17 cellular contexts compared by ENCODE assay signal in the genomic region with DNA sequence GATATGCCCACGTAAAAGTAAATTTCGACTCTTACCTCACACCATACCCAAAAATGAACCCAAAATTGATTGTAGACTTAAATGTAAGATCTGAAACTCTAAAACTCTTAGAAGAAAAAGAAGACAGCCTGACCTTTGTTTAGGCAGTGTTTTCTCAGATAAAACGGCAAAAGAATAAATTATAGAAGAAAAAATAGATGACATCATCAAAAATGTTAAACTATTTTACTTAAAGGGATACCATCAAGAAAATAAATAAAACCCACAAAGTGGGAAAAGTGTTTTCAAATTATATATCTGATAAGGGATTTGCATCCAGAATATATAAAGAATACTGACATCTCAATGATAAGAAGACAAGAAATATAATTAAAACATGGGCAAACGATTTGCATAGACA.
DNase-seq lines count a peak whose midpoint lies in the region; ATAC-seq, FAIRE-seq and TF ChIP-seq lines count a peak whose summit lies in the region.
"Had no signal": no experiment of that assay in that cellular context is flagged by ENCODE, and none has a peak within 500 bp of the region (broad histone marks: within the 10 kb centered on the region; RNA-seq: fewer than 3 reads in every experiment).

No MANE protein-coding gene starts in this region.

- no peak overlapping the region for H2BK20ac ChIP-seq in IMR-90 (ENCODE audit: low read depth, low read length)

- RAD21 ChIA-PET in HCT116 (lab: Charles Lee; ENCODE audit: low non-redundant PET in 1 of 2, low total read pairs in 2 of 2, uncharacterized antibody in 2 of 2, unreplicated experiment in 2 of 2), result no interaction called here

- H3K14ac ChIP-seq in IMR-90 (replicated peaks; ENCODE audit: low read depth, low read length), result no peak overlapping the region

- in situ Hi-C loops in IMR-90 (cut with MboI; ENCODE audit: low sequenced_read_pairs) (no loop called here), K562 (cut with MboI) (no loop called here)

- H2BK120ac ChIP-seq in IMR-90 (ENCODE audit: low read depth, low read length), result no peak overlapping the region

- intact Hi-C loops in HCT116 (cut with micrococcal nuclease) (no loop called here), IMR-90 (cut with micrococcal nuclease) (no loop called here), K562 (cut with micrococcal nuclease) (no loop called here)

- H3K36me3 Mint-ChIP-seq in mesothelial cell of epicardium, result no peaks in the 10 kb centered on the region
- H3K36me3 Mint-ChIP-seq: IgD-negative memory B cell had no signal

- H3K79me1 ChIP-seq in IMR-90 (ENCODE audit: low read depth in 1 of 2, low read length in 2 of 2), result no peaks in the 10 kb centered on the region

- no peaks in the 10 kb centered on the region for H3K9me3 Mint-ChIP-seq in mesothelial cell of epicardium
- H3K9me3 Mint-ChIP-seq: H9 had no signal

- H4K5ac ChIP-seq in IMR-90 (ENCODE audit: low read depth, low read length), result no peak overlapping the region

- dilution Hi-C loops in IMR-90 (cut with HindIII; ENCODE audit: low sequenced_read_pairs, unreplicated experiment), result no loop called here

- H3K4me1 ChIP-seq in HCT116 (ENCODE audit: control insufficient read depth in 1 of 2, insufficient read depth in 2 of 2, low read length in 2 of 2), result peaks cover 0 to 6% of the 10 kb centered on the region in 2 experiments; a peak in 1 of 4 replicates
- H3K4me1 ChIP-seq in IMR-90 (ENCODE audit: control insufficient read depth, insufficient read depth, low read length), result no peaks in the 10 kb centered on the region
- no peaks in the 10 kb centered on the region for H3K4me1 ChIP-seq in K562 (replicated peaks in 1 of 2; ENCODE audit: control insufficient read depth in 2 of 2, insufficient read depth in 2 of 2, low read length in 2 of 2)

- H2BK5ac ChIP-seq in IMR-90 (ENCODE audit: low read depth, low read length, poor library complexity, severe bottlenecking), result no peak overlapping the region

- H3K36me3 ChIP-seq in HCT116 (ENCODE audit: control insufficient read depth in 1 of 2, insufficient read depth in 2 of 2, low read length in 2 of 2) (no peaks in the 10 kb centered on the region), IMR-90 (ENCODE audit: control insufficient read depth, insufficient read depth, low read length) (no peaks in the 10 kb centered on the region), K562 (ENCODE audit: control insufficient read depth, insufficient read depth, low read length) (no peaks in the 10 kb centered on the region)

- TF ChIP-seq POLR2A in HCT116 (IDR thresholded peaks at IDR 0.05; ENCODE audit: borderline replicate concordance, extremely low read depth, insufficient read depth, insufficient read length), result no peak
- no peak for TF ChIP-seq POLR2A in IMR-90 (IDR thresholded peaks at IDR 0.05; ENCODE audit: low read depth, low read length)
- TF ChIP-seq POLR2A in K562 (conservative IDR thresholded peaks at IDR 0.05), result no peak

- DNase-seq in HCT116 (ENCODE audit: low read depth, low spot score) (no peak), IMR-90 (no peak), K562 (ENCODE audit: extremely low read depth in 1 of 4, low spot score in 3 of 4) (no peak), mesothelial cell of epicardium (ENCODE audit: low spot score in 2 of 2, unreplicated experiment in 2 of 2) (no peak), islet precursor cell (no peak)
- DNase-seq: AML-193; CD4-positive, alpha-beta T cell; DMS79 treated with DMSO at 0.1 percent for 48 hours; GF-D8; H9; KG1 had no signal

- H3K9me2 ChIP-seq in HCT116 (ENCODE audit: insufficient read depth), result no peaks in the 10 kb centered on the region; the same call in 1 of the 2 replicates

- no peak overlapping the region for H3K23ac ChIP-seq in IMR-90 (ENCODE audit: low read depth, low read length)

- no peak overlapping the region for H2AFZ ChIP-seq in HCT116 (ENCODE audit: low read depth, low read length, poor library complexity, severe bottlenecking)
- H2AFZ ChIP-seq in IMR-90 (replicated peaks; ENCODE audit: low read length, poor library complexity), result no peak overlapping the region
- H2AFZ ChIP-seq in K562 (ENCODE audit: low read depth, low read length), result no peak overlapping the region

- no peak overlapping the region for H3K18ac ChIP-seq in IMR-90 (ENCODE audit: low read depth, low read length)

- no peak for ATAC-seq in HCT116
- no peak for ATAC-seq in IMR-90 (ENCODE audit: low read depth)
- no peak for ATAC-seq in K562
- ATAC-seq in GM19467 (IDR thresholded peaks at IDR 0.05; ENCODE audit: unreplicated experiment), result no peak

- CTCF ChIA-PET in HCT116 (lab: Charles Lee) (no interaction called here), IMR-90 (lab: Yijun Ruan, JAX) (no interaction called here), K562 (lab: Yijun Ruan, JAX; ENCODE audit: low intra/inter-chr PET ratio) (no interaction called here)

- H3K9me3 ChIP-seq in HCT116 (ENCODE audit: control insufficient read depth in 1 of 2, insufficient read depth in 1 of 2, low read depth in 1 of 2, low read length in 2 of 2), result no peaks in the 10 kb centered on the region
- H3K9me3 ChIP-seq in IMR-90 (ENCODE audit: control insufficient read depth, insufficient read depth, low read length), result no peaks in the 10 kb centered on the region
- no peaks in the 10 kb centered on the region for H3K9me3 ChIP-seq in K562 (replicated peaks; ENCODE audit: control insufficient read depth, insufficient read depth, low read depth, low read length)

- no peaks in the 10 kb centered on the region for H3K4me1 Mint-ChIP-seq in mesothelial cell of epicardium
- H3K4me1 Mint-ChIP-seq: IgD-negative memory B cell had no signal

- no peak overlapping the region for H3K4ac ChIP-seq in IMR-90 (ENCODE audit: low read depth, low read length)

- TF ChIP-seq CTCF in HCT116 (IDR thresholded peaks at IDR 0.05 in 2 of 3, conservative IDR thresholded peaks at IDR 0.05 in 1 of 3; ENCODE audit: borderline replicate concordance in 1 of 3, insufficient read depth in 1 of 3, low read depth in 2 of 3, low read length in 2 of 3), result no peak
- TF ChIP-seq CTCF in IMR-90 (conservative IDR thresholded peaks at IDR 0.05; ENCODE audit: low read depth, low read length), result no peak
- no peak for TF ChIP-seq CTCF in K562 (IDR thresholded peaks at IDR 0.05 in 2 of 3, conservative IDR thresholded peaks at IDR 0.05 in 1 of 3; ENCODE audit: insufficient read depth in 2 of 3, low read depth in 1 of 3, low read length in 3 of 3)
- no peak for TF ChIP-seq CTCF in mesothelial cell of epicardium (IDR thresholded peaks at IDR 0.05; ENCODE audit: unreplicated experiment)

- POLR2A ChIA-PET in HCT116 (lab: Charles Lee), result no interaction called here
- POLR2A ChIA-PET in IMR-90 (lab: Charles Lee; ENCODE audit: unreplicated experiment), result no interaction called here
- POLR2A ChIA-PET in K562 (lab: Yijun Ruan, JAX), result no interaction called here

- no peak overlapping the region for H2AK5ac ChIP-seq in IMR-90 (ENCODE audit: low read depth, low read length)

- no peak for FAIRE-seq in K562 (lab: Jason Lieb, UNC)
- FAIRE-seq: A204.1, H1 had no signal

- H4K20me1 ChIP-seq in HCT116 (ENCODE audit: insufficient read depth) (no peaks in the 10 kb centered on the region; the same call in 1 of the 2 replicates), IMR-90 (ENCODE audit: insufficient read depth, low read length) (no peaks in the 10 kb centered on the region), K562 (replicated peaks; ENCODE audit: control insufficient read depth, insufficient read depth, low read length) (no peaks in the 10 kb centered on the region)

- H3K9me1 ChIP-seq in IMR-90 (ENCODE audit: insufficient read depth, low read length) (no peaks in the 10 kb centered on the region), K562 (ENCODE audit: control insufficient read depth, insufficient read depth, low read length) (no peaks in the 10 kb centered on the region)

- H3K79me2 ChIP-seq in HCT116 (ENCODE audit: insufficient read depth, low read length) (no peaks in the 10 kb centered on the region), K562 (ENCODE audit: control insufficient read depth, insufficient read depth, low read length) (no peaks in the 10 kb centered on the region)

- H3K27ac Mint-ChIP-seq in mesothelial cell of epicardium, result no peak overlapping the region
- H3K27ac Mint-ChIP-seq: CD4-positive, alpha-beta T cell; H9; IgD-negative memory B cell had no signal

- H4K91ac ChIP-seq in IMR-90 (ENCODE audit: insufficient read depth, low read depth, low read length), result no peak overlapping the region

- H2AK9ac ChIP-seq in IMR-90 (replicated peaks; ENCODE audit: low read depth, low read length, poor library complexity), result no peak overlapping the region

- H3K4me3 Mint-ChIP-seq in mesothelial cell of epicardium, result no peak overlapping the region
- H3K4me3 Mint-ChIP-seq: CD4-positive, alpha-beta T cell; H9; IgD-negative memory B cell had no signal

- H3K27ac ChIP-seq in HCT116 (ENCODE audit: low read depth, low read length) (no peak overlapping the region), IMR-90 (ENCODE audit: insufficient read depth, low read length) (no peak overlapping the region), K562 (ENCODE audit: extremely low read depth, low read depth, low read length) (no peak overlapping the region)
- H3K27ac ChIP-seq: C4-2B, HL-60 had no signal

- no peaks in the 10 kb centered on the region for H3K27me3 ChIP-seq in HCT116 (ENCODE audit: insufficient read depth, low read length)
- no peaks in the 10 kb centered on the region for H3K27me3 ChIP-seq in IMR-90 (ENCODE audit: control insufficient read depth, insufficient read depth, low read length)
- H3K27me3 ChIP-seq in K562 (ENCODE audit: control insufficient read depth in 2 of 2, insufficient read depth in 2 of 2, low read length in 2 of 2), result no peaks in the 10 kb centered on the region

- BruUV-seq in HCT116 (replicated peaks; lab: Mats Ljungman, UMichigan) (no TSS peak), IMR-90 (replicated peaks; lab: Mats Ljungman, UMichigan) (no TSS peak), K562 (replicated peaks; lab: Mats Ljungman, UMichigan) (no TSS peak)

- H3K56ac ChIP-seq in IMR-90 (ENCODE audit: extremely low read depth, insufficient read depth, low read length), result no peak overlapping the region

- no peak for TF ChIP-seq RAD21 in HCT116 (IDR thresholded peaks at IDR 0.05; ENCODE audit: low read depth)
- no peak for TF ChIP-seq RAD21 in IMR-90 (IDR thresholded peaks at IDR 0.05; ENCODE audit: low read length)
- no peak for TF ChIP-seq RAD21 in K562 (CRISPR knock-in tag; conservative IDR thresholded peaks at IDR 0.05 in 1 of 2, IDR thresholded peaks at IDR 0.05 in 1 of 2)

- no peak for TF ChIP-seq EP300 in K562 (IDR thresholded peaks at IDR 0.05; ENCODE audit: low read length)

- H3K4me3 ChIP-seq in HCT116 (replicated peaks in 1 of 2; ENCODE audit: low read depth in 1 of 2, low read length in 2 of 2) (no peak overlapping the region), IMR-90 (ENCODE audit: insufficient read depth, low read depth, low read length) (no peak overlapping the region), K562 (no peak overlapping the region)

- WGBS in IMR-90 (ENCODE audit: extremely low coverage in 2 of 2, insufficient read length in 1 of 2), 2 experiments, result no CpG with 5 or more reads among the region's 4 CpGs
- 1% methylated on average over 4 of the region's 4 CpGs for WGBS in K562 (ENCODE audit: insufficient coverage, low coverage, missing lambda C conversion rate)

- no peak overlapping the region for H4K8ac ChIP-seq in IMR-90 (ENCODE audit: low read depth in 2 of 2, low read length in 2 of 2)

- no peak overlapping the region for H2BK15ac ChIP-seq in IMR-90 (ENCODE audit: low read depth, low read length)

- no peak overlapping the region for H3K9ac ChIP-seq in HCT116 (ENCODE audit: low read length)
- no peak overlapping the region for H3K9ac ChIP-seq in IMR-90 (ENCODE audit: low read depth, low read length)
- H3K9ac ChIP-seq in K562 (ENCODE audit: insufficient read depth in 1 of 2, low read depth in 2 of 2, low read length in 2 of 2), result no peak overlapping the region

- peaks cover 2% of the 10 kb centered on the region for H3K27me3 Mint-ChIP-seq in mesothelial cell of epicardium (ENCODE audit: low read depth)
- H3K27me3 Mint-ChIP-seq: CD4-positive, alpha-beta T cell had no signal

- H3K4me2 ChIP-seq in HCT116 (ENCODE audit: low read length) (peak overlapping the region; percentile 10; the same call in 1 of the 2 replicates), IMR-90 (ENCODE audit: low read depth, low read length) (no peak overlapping the region), K562 (ENCODE audit: insufficient read depth, low read length) (no peak overlapping the region)
